ENCODE assay signal across 15 cellular contexts in genomic region chr11:109203176-109203575, GRCh38.
DNase-seq lines count a peak whose midpoint lies in the region; ATAC-seq lines count a peak whose summit lies in the region.
"Had no signal": no experiment of that assay in that cellular context is flagged by ENCODE, and none has a peak within 500 bp of the region (broad histone marks: within the 10 kb centered on the region; RNA-seq: fewer than 3 reads in every experiment).

No MANE protein-coding gene starts in this region.

- in situ Hi-C loops in SK-MEL-5 (cut with HindIII; ENCODE audit: low pct_unique_long_range_greater_than_20kb, low sequenced_read_pairs): no loop called here

- ATAC-seq in GM18520 (IDR thresholded peaks at IDR 0.05; ENCODE audit: unreplicated experiment): no peak

- DNase-seq in SK-MEL-5 (ENCODE audit: low read depth, low spot score) (peak; percentile 26), medulla oblongata (ENCODE audit: extremely low spot score) (peak; percentile 9), NCI-H2227 treated with DMSO at 0.1 percent for 48 hours (lab: John Stamatoyannopoulos, UW) (no peak), retina (no peak)
- DNase-seq: 8988T; ACHN; BE2C; C1 segment of cervical spinal cord; Caco-2; Calu3; CD4-positive, alpha-beta memory T cell; CD4-positive, CD25-positive, alpha-beta regulatory T cell; CD8-positive, alpha-beta memory T cell; GF-D8 had no signal

Comparison
In these comparisons a context has a peak if more than half of its experiments do, and no peak if none do; other contexts are left out.
1. DNase-seq: peak in SK-MEL-5 (single experiment) and medulla oblongata (single experiment); none in NCI-H2227 treated with DMSO at 0.1 percent for 48 hours (single experiment) and retina (single experiment).